8 cellular contexts compared by ENCODE assay signal in the genomic region with DNA sequence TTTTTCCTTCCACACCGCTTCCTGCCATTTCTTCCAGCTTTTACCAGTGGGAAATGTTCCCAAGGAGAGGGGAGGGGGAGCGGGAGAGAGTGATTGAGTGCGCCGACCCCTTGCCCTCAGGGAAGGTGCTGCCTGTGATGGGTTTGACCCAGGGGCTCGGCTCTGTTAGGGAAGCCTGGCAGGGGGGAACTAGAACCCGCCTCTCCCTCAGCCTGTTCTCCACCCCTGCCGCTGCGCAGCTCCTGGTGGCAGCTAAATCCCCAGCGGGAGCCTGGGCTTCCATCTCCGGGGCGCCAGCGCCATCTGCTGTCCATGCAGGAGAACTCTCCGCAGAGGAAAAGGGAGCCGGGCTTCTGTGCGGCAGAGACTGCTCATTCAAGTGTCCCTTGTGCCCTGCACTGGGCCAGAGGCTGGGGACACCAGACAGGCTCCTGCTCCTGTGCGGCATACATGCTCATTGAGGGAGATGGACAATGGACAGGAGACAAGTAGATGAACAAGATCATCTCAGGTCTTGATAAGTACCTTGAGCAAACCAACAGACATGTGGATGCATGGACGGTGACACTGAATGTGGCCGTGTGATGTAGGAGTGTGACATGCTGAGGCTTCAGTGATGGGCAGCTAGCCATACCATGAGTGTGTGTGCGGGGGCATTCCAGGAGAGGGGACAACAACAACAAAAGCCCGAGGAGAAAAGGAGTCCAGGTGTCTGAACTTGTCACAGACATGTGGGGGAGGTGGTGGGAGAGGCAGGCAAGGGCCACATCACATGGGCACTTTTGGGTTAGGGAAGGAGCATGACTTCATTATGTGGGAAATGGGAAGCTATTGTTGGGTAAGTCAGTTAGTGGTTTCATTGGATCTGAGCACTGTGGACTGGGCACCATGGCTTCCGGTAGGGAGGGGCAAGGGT. TPM values are rescaled to one million over a fixed set of nuclear protein-coding genes. Genes with fewer than 3 reads are reported as not detected.
A peak's percentile ranks its signal among the peaks of the same experiment; 100 is the strongest.
DNase-seq lines count a peak whose midpoint lies in the region; TF ChIP-seq lines count a peak whose summit lies in the region.

No MANE protein-coding gene starts in this region.

- CTCF ChIA-PET in HEK293 (lab: Yijun Ruan, JAX): interaction anchor here (0.6 to 9.7 kb wide), 67 partner anchors 10 to 870 kb away, joined by 3 to 252 read pairs (median 4); partner anchors contain the start of genes ASIC4, CHPF, DNPEP and GMPPA

- H4K12ac ChIP-seq in trophoblast cell (ENCODE audit: low read depth, low read length): no peak overlapping the region

- H3K4me1 Mint-ChIP-seq in type B pancreatic cell (ENCODE audit: unreplicated experiment): peaks cover 29% of the 10 kb centered on the region

- H2BK12ac ChIP-seq in trophoblast cell (ENCODE audit: low read length): no peak overlapping the region

- no peaks in the 10 kb centered on the region for H3K36me3 ChIP-seq in GM06990 (ENCODE audit: control insufficient read depth, insufficient read depth, low read length)
- no peaks in the 10 kb centered on the region for H3K36me3 ChIP-seq in HEK293 (ENCODE audit: control insufficient read depth in 2 of 2, insufficient read depth in 1 of 2, low read length in 2 of 2)
- no peaks in the 10 kb centered on the region for H3K36me3 ChIP-seq in MM.1S (replicated peaks; ENCODE audit: insufficient read depth, low read length)
- H3K36me3 ChIP-seq in trophoblast cell (ENCODE audit: control insufficient read depth in 1 of 2, insufficient read depth in 2 of 2, low read length in 2 of 2): no peaks in the 10 kb centered on the region

- no peak overlapping the region for H3K27ac Mint-ChIP-seq in type B pancreatic cell

- H4K91ac ChIP-seq in trophoblast cell (ENCODE audit: low read depth, low read length): no peak overlapping the region

- H3K14ac ChIP-seq in trophoblast cell (ENCODE audit: low read length): no peak overlapping the region

- no peaks in the 10 kb centered on the region for H3K79me1 ChIP-seq in trophoblast cell (ENCODE audit: low read length)

- no peaks in the 10 kb centered on the region for H3F3A ChIP-seq in MM.1S (ENCODE audit: insufficient read depth, low read length)

- TF ChIP-seq CTCF in GM06990 (IDR thresholded peaks at IDR 0.05; ENCODE audit: insufficient read depth, low read length, poor library complexity, severe bottlenecking): peak; percentile 97
- peak; percentile 95 for TF ChIP-seq CTCF in HEK293 (tag by site-specific recombination; IDR thresholded peaks at IDR 0.05)
- peak; percentile 92 for TF ChIP-seq CTCF in MM.1S (IDR thresholded peaks at IDR 0.05; ENCODE audit: low read length)
- TF ChIP-seq CTCF in type B pancreatic cell (conservative IDR thresholded peaks at IDR 0.05): peak; percentile 99

- no peak overlapping the region for H4K8ac ChIP-seq in trophoblast cell (ENCODE audit: low read depth, low read length)

- H2AFZ ChIP-seq in MM.1S (ENCODE audit: low read length) (no peak overlapping the region), trophoblast cell (ENCODE audit: insufficient read depth, low read length, poor library complexity) (no peak overlapping the region)

- H3K27me3 ChIP-seq in GM06990 (replicated peaks; ENCODE audit: control insufficient read depth, insufficient read depth, low read length) (peaks cover 15% of the 10 kb centered on the region), MM.1S (replicated peaks; ENCODE audit: insufficient read depth, low read length) (peaks cover 76% of the 10 kb centered on the region), trophoblast cell (ENCODE audit: insufficient read depth, low read length) (peaks cover 9% of the 10 kb centered on the region)

- H3K9me2 ChIP-seq in MM.1S (replicated peaks; ENCODE audit: insufficient read depth, low read length): no peaks in the 10 kb centered on the region

- POLR2A ChIA-PET in HEK293 (lab: Yijun Ruan, JAX): interaction anchor here (0.8 to 1.4 kb wide), 5 partner anchors 20 to 126 kb away, joined by 3 to 8 read pairs (median 4); partner anchors contain the start of gene GMPPA

- H3K79me2 ChIP-seq in MM.1S (ENCODE audit: low read length) (no peaks in the 10 kb centered on the region), trophoblast cell (ENCODE audit: control insufficient read depth, insufficient read depth, low read length, poor library complexity) (no peaks in the 10 kb centered on the region)

- H3K9ac ChIP-seq in MM.1S (ENCODE audit: low read length) (no peak overlapping the region), trophoblast cell (ENCODE audit: low read length) (no peak overlapping the region)

- no peak overlapping the region for H2BK5ac ChIP-seq in trophoblast cell (ENCODE audit: low read depth, low read length, poor library complexity)

- WGBS in trophoblast cell (ENCODE audit: extremely low coverage, insufficient coverage, insufficient read length): no CpG with 5 or more reads among the region's 21 CpGs

- H3K36me3 Mint-ChIP-seq in type B pancreatic cell: no peaks in the 10 kb centered on the region

- no peak overlapping the region for H2BK120ac ChIP-seq in trophoblast cell (ENCODE audit: insufficient read depth, low read length, poor library complexity)

- no peak overlapping the region for H3K4ac ChIP-seq in trophoblast cell (ENCODE audit: low read depth, low read length)

- H3K27ac ChIP-seq in HEK293 (ENCODE audit: extremely low read depth, low read depth, low read length): no peak overlapping the region
- H3K27ac ChIP-seq in MM.1S (ENCODE audit: low read length): no peak overlapping the region
- H3K27ac ChIP-seq in trophoblast cell (ENCODE audit: low read depth, low read length): no peak overlapping the region

- H3K18ac ChIP-seq in trophoblast cell (ENCODE audit: low read length): no peak overlapping the region

- no peaks in the 10 kb centered on the region; the same call in 1 of the 2 replicates for H4K20me1 ChIP-seq in MM.1S (ENCODE audit: insufficient read depth, low read length)

- H3K27me3 Mint-ChIP-seq in type B pancreatic cell: peaks cover 64% of the 10 kb centered on the region

- H3K4me3 ChIP-seq in GM06990 (replicated peaks; ENCODE audit: low read depth, low read length) (no peak overlapping the region), HEK293 (ENCODE audit: low read depth, low read length) (no peak overlapping the region), MM.1S (ENCODE audit: low read length) (no peak overlapping the region), trophoblast cell (ENCODE audit: low read depth, low read length) (no peak overlapping the region)

- no peak overlapping the region for H2AK5ac ChIP-seq in trophoblast cell (ENCODE audit: low read length)

- H3K9me3 ChIP-seq in HEK293 (ENCODE audit: control insufficient read depth, insufficient read depth, low read depth, low read length) (no peaks in the 10 kb centered on the region), MM.1S (replicated peaks; ENCODE audit: insufficient read depth, low read length) (no peaks in the 10 kb centered on the region), trophoblast cell (ENCODE audit: insufficient read depth, low read depth, low read length) (peaks cover 3% of the 10 kb centered on the region)

- no peak overlapping the region for H3K4me3 Mint-ChIP-seq in type B pancreatic cell

- H3K4me1 ChIP-seq in HEK293 (ENCODE audit: control insufficient read depth, insufficient read depth, low read length) (no peaks in the 10 kb centered on the region), MM.1S (ENCODE audit: low read length) (peaks cover 5% of the 10 kb centered on the region; the same call in 1 of the 2 replicates), trophoblast cell (ENCODE audit: control insufficient read depth in 1 of 2, insufficient read depth in 2 of 2, low read length in 2 of 2) (no peaks in the 10 kb centered on the region)

- H3K4me2 ChIP-seq in MM.1S (ENCODE audit: low read depth, low read length): no peak overlapping the region
- H3K4me2 ChIP-seq in trophoblast cell (ENCODE audit: low read length): peak overlapping the region; percentile 45

- DNase-seq in GM06990 (ENCODE audit: extremely low read depth, insufficient read length): peak; percentile 75
- peak; percentile 79 for DNase-seq in MM.1S
- DNase-seq in SK-N-DZ (ENCODE audit: low spot score): peak; percentile 84
- peak; percentile 85 for DNase-seq in activated naive CD4-positive, alpha-beta T cell treated with Interleukin-2 at 50 U/mL for 16 hours
- DNase-seq in globus pallidus (ENCODE audit: low spot score): peak; percentile 82
- DNase-seq in trophoblast cell: peak; percentile 80 to 92
- DNase-seq in type B pancreatic cell (ENCODE audit: extremely low spot score, unreplicated experiment): peak; percentile 95

- no peaks in the 10 kb centered on the region for H3K9me3 Mint-ChIP-seq in type B pancreatic cell

- H3K23ac ChIP-seq in trophoblast cell (ENCODE audit: low read length): no peak overlapping the region

TF ChIP-seq in HEK293, 187 proteins besides CTCF, POLR2A, EP300 and RAD21 (continues in another document):
- TF ChIP-seq ZNF830 (tag by site-specific recombination; IDR thresholded peaks at IDR 0.05; ENCODE audit: low read depth): no peak

RNA-seq across cellular contexts. Expression of gene CHPF, which starts 13.3 kb away (rescaled TPM):
- 32.0 and 36.6 TPM in 2 replicates for polyA plus RNA-seq in SK-N-DZ (2014; cell fraction: cytosol; rRNA removed)
- 23.0 and 30.2 TPM in 2 replicates for polyA plus RNA-seq in SK-N-DZ (2014; cell fraction: nucleus; rRNA removed)
- 150 and 167 TPM in 2 replicates for polyA plus RNA-seq in trophoblast cell (2013)
- total RNA-seq in type B pancreatic cell (ENCODE audit: low replicate concordance): 47.5 and 73.7 TPM in 2 replicates

RNA-seq across cellular contexts. Expression of gene TMEM198, which starts 13.5 kb away (rescaled TPM):
- 29.0 and 33.6 TPM in 2 replicates for polyA plus RNA-seq in SK-N-DZ (2014; cell fraction: cytosol; rRNA removed)
- 28.0 and 28.4 TPM in 2 replicates for polyA plus RNA-seq in SK-N-DZ (2014; cell fraction: nucleus; rRNA removed)
- 5.0 and 5.5 TPM in 2 replicates for polyA plus RNA-seq in trophoblast cell (2013)
- total RNA-seq in type B pancreatic cell (ENCODE audit: low replicate concordance): 7.8 and 9.7 TPM in 2 replicates

RNA-seq across cellular contexts. Expression of gene ASIC4, which starts 16.0 kb away (rescaled TPM):
- polyA plus RNA-seq in SK-N-DZ (2014; cell fraction: cytosol; rRNA removed): 1.8 and 2.4 TPM in 2 replicates
- 4.6 and 8.0 TPM in 2 replicates for polyA plus RNA-seq in SK-N-DZ (2014; cell fraction: nucleus; rRNA removed)
- polyA plus RNA-seq in trophoblast cell (2013): 0.22 and 0.23 TPM in 2 replicates
- total RNA-seq in type B pancreatic cell (ENCODE audit: low replicate concordance): 0.79 and 0.99 TPM in 2 replicates

RNA-seq across cellular contexts. Expression of gene GMPPA, which starts 31.6 kb away (rescaled TPM):
- 37.1 and 42.5 TPM in 2 replicates for polyA plus RNA-seq in SK-N-DZ (2014; cell fraction: cytosol; rRNA removed)
- 69.3 and 75.5 TPM in 2 replicates for polyA plus RNA-seq in SK-N-DZ (2014; cell fraction: nucleus; rRNA removed)
- polyA plus RNA-seq in trophoblast cell (2013): 55.1 and 55.5 TPM in 2 replicates
- total RNA-seq in type B pancreatic cell (ENCODE audit: low replicate concordance): 34.4 and 48.8 TPM in 2 replicates

RNA-seq across cellular contexts. Expression of gene OBSL1, which starts 41.0 kb away (rescaled TPM):
- 57.4 and 69.0 TPM in 2 replicates for polyA plus RNA-seq in SK-N-DZ (2014; cell fraction: cytosol; rRNA removed)
- 221 and 243 TPM in 2 replicates for polyA plus RNA-seq in SK-N-DZ (2014; cell fraction: nucleus; rRNA removed)
- polyA plus RNA-seq in trophoblast cell (2013): 155 and 158 TPM in 2 replicates
- 118 and 197 TPM in 2 replicates for total RNA-seq in type B pancreatic cell (ENCODE audit: low replicate concordance)
